ENCODE assay signal across 26 cellular contexts in genomic region chr9:37192803-37193202, GRCh38.
"Had no signal": no experiment of that assay in that cellular context is flagged by ENCODE, and none has a peak within 500 bp of the region (broad histone marks: within the 10 kb centered on the region; RNA-seq: fewer than 3 reads in every experiment).

No MANE protein-coding gene starts in this region.

- H3K9me3 ChIP-seq: breast epithelium, lower lobe of right lung, suprapubic skin, transverse colon, uterus had no signal

- H3K36me3 ChIP-seq: breast epithelium, transverse colon, uterus had no signal

- H3K27me3 ChIP-seq: breast epithelium, suprapubic skin, transverse colon, uterus had no signal

- H3K4me3 ChIP-seq: breast epithelium, lower lobe of right lung, suprapubic skin, transverse colon, uterus had no signal

- H3K27ac Mint-ChIP-seq: activated CD4-positive, alpha-beta memory T cell treated with anti-CD3 and anti-CD28 coated beads, Interleukin-2, amount 10 ng/mL, durations not matched to agents 7 days and 5 days; activated CD8-positive, alpha-beta memory T cell treated with anti-CD3 and anti-CD28 coated beads, Interleukin-2, amount 10 ng/mL, durations not matched to agents 7 days and 5 days; activated naive CD4-positive, alpha-beta T cell treated with anti-CD3 and anti-CD28 coated beads for 36 hours; nephron progenitor cell; stimulated activated naive CD8-positive, alpha-beta T cell treated with anti-CD3 and anti-CD28 coated beads, Interleukin-15, Interleukin-2, amounts not matched to agents 100 ng/mL and 50 ng/mL, for 24 hours had no signal

- H3K9me3 Mint-ChIP-seq: activated naive CD4-positive, alpha-beta T cell treated with anti-CD3 and anti-CD28 coated beads for 36 hours; stimulated activated naive CD8-positive, alpha-beta T cell treated with anti-CD3 and anti-CD28 coated beads, Interleukin-15, Interleukin-2, amounts not matched to agents 100 ng/mL and 50 ng/mL, for 24 hours had no signal

- ATAC-seq: activated CD8-positive, alpha-beta memory T cell treated with anti-CD3 and anti-CD28 coated beads, Interleukin-2, amount 10 ng/mL, durations not matched to agents 7 days and 5 days; lower lobe of right lung had no signal

- H3K4me3 Mint-ChIP-seq: activated CD4-positive, alpha-beta memory T cell treated with anti-CD3 and anti-CD28 coated beads, Interleukin-2, amount 10 ng/mL, durations not matched to agents 7 days and 5 days; activated CD8-positive, alpha-beta memory T cell treated with anti-CD3 and anti-CD28 coated beads, Interleukin-2, amount 10 ng/mL, durations not matched to agents 7 days and 5 days; activated naive CD4-positive, alpha-beta T cell treated with anti-CD3 and anti-CD28 coated beads for 36 hours; nephron progenitor cell; stimulated activated naive CD8-positive, alpha-beta T cell treated with anti-CD3 and anti-CD28 coated beads, Interleukin-15, Interleukin-2, amounts not matched to agents 100 ng/mL and 50 ng/mL, for 24 hours had no signal

- H3K27me3 Mint-ChIP-seq: activated CD4-positive, alpha-beta memory T cell treated with anti-CD3 and anti-CD28 coated beads, Interleukin-2, amount 10 ng/mL, durations not matched to agents 7 days and 5 days; activated CD8-positive, alpha-beta memory T cell treated with anti-CD3 and anti-CD28 coated beads, Interleukin-2, amount 10 ng/mL, durations not matched to agents 7 days and 5 days; stimulated activated naive CD8-positive, alpha-beta T cell treated with anti-CD3 and anti-CD28 coated beads, Interleukin-15, Interleukin-2, amounts not matched to agents 100 ng/mL and 50 ng/mL, for 24 hours had no signal

- DNase-seq: activated CD4-positive, alpha-beta memory T cell treated with anti-CD3 and anti-CD28 coated beads, Interleukin-2, amount 10 ng/mL, durations not matched to agents 7 days and 5 days; activated CD4-positive, alpha-beta T cell treated with anti-CD3 and anti-CD28 coated beads for 4 hours; activated CD8-positive, alpha-beta memory T cell treated with anti-CD3 and anti-CD28 coated beads, Interleukin-2, amount 10 ng/mL, durations not matched to agents 7 days and 5 days; activated naive CD4-positive, alpha-beta T cell treated with anti-CD3 and anti-CD28 coated beads for 36 hours; activated T-cell treated with anti-CD3 and anti-CD28 coated beads, Interleukin-2, amount 50 U/mL, for 1 hour; cerebellar nuclear complex; cortex of kidney; erythroblast; hypothalamus; islet precursor cell; lower lobe of right lung; midbrain; nephron progenitor cell; retina; stimulated activated CD4-positive, alpha-beta T cell treated with anti-CD3 and anti-CD28 coated beads, Interleukin-12 subunit alpha, Interleukin-12 subunit beta, amount 100 ng/mL, for 4 hours; stimulated activated CD4-positive, alpha-beta T cell treated with anti-CD3 and anti-CD28 coated beads, Interleukin-1b, Interleukin-23, amount 100 ng/mL, for 48 hours; T-helper 2 cell; transverse colon; uterus had no signal

- H3K27ac ChIP-seq: breast epithelium, lower lobe of right lung, suprapubic skin, transverse colon, uterus had no signal

- FAIRE-seq: astrocyte, endometrium, frontal cortex, TTC549 had no signal

- H3K4me1 ChIP-seq: breast epithelium, uterus had no signal
